Comparison of ENCODE assay signal across 3 cellular contexts in the genomic region with DNA sequence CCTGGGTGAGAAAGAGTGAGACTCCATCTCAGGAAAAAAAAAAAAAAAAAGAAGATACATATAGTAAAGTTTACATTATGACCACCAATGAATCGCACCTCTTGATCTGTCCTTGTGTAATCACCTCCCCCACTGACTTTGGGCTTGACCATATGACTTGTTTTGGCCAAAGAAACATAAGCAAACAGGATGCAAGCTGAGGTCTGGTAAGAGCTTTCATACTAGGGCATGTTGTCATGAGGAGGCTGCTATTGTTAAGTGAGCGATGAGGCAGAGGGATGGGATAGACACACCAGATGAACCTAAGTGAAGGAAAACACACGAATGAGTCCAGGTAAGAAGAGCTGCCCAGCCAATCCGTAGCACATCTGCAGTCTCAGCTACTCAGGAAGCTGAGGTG.
TF ChIP-seq lines count a peak whose summit lies in the region.

No MANE protein-coding gene starts in this region.

TF ChIP-seq in SK-N-SH treated with all-trans-retinoic acid at 6 μM for 48 hours, 23 proteins besides CTCF, POLR2A, EP300 and RAD21:
- TF ChIP-seq ZFP3 (CRISPR knock-in tag; IDR thresholded peaks at IDR 0.05) (no peak), ZFP30 (CRISPR knock-in tag; IDR thresholded peaks at IDR 0.05) (no peak), ZC3H10 (CRISPR knock-in tag; IDR thresholded peaks at IDR 0.05) (no peak), POU6F1 (CRISPR knock-in tag; IDR thresholded peaks at IDR 0.05; ENCODE audit: borderline replicate concordance, low read depth) (no peak), TOX (CRISPR knock-in tag; IDR thresholded peaks at IDR 0.05; ENCODE audit: borderline replicate concordance) (no peak), ZNF8 (CRISPR knock-in tag; IDR thresholded peaks at IDR 0.05) (no peak), ARNTL (CRISPR knock-in tag; IDR thresholded peaks at IDR 0.05; ENCODE audit: borderline replicate concordance, low read depth) (no peak), ESRRG (CRISPR knock-in tag; IDR thresholded peaks at IDR 0.05) (no peak)
- TF ChIP-seq, protein P1, sequence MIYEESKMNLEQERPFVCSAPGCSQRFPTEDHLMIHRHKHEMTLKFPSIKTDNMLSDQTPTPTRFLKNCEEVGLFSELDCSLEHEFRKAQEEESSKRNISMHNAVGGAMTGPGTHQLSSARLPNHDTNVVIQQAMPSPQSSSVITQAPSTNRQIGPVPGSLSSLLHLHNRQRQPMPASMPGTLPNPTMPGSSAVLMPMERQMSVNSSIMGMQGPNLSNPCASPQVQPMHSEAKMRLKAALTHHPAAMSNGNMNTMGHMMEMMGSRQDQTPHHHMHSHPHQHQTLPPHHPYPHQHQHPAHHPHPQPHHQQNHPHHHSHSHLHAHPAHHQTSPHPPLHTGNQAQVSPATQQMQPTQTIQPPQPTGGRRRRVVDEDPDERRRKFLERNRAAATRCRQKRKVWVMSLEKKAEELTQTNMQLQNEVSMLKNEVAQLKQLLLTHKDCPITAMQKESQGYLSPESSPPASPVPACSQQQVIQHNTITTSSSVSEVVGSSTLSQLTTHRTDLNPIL (CRISPR knock-in tag; IDR thresholded peaks at IDR 0.05; ENCODE audit: low read depth): no peak

TF ChIP-seq in SK-N-SH, 30 proteins besides CTCF, POLR2A, EP300 and RAD21:
- TF ChIP-seq USF2 (IDR thresholded peaks at IDR 0.05; ENCODE audit: borderline replicate concordance, low read depth, low read length): no peak
- no peak for TF ChIP-seq REST (IDR thresholded peaks at IDR 0.05; ENCODE audit: low read depth, low read length)
- no peak for TF ChIP-seq JUND (IDR thresholded peaks at IDR 0.05)
- no peak for TF ChIP-seq TAF1 (IDR thresholded peaks at IDR 0.05; ENCODE audit: borderline replicate concordance, low read depth, low read length)
- TF ChIP-seq FOSL2 (IDR thresholded peaks at IDR 0.05; ENCODE audit: borderline replicate concordance, low read depth): no peak
- TF ChIP-seq NFIC (IDR thresholded peaks at IDR 0.05; ENCODE audit: borderline replicate concordance): no peak
- TF ChIP-seq POLR2AphosphoS5 (IDR thresholded peaks at IDR 0.05; ENCODE audit: low read depth, low read length): no peak

TF ChIP-seq in endothelial cell of umbilical vein, 7 proteins besides CTCF, POLR2A, EP300 and RAD21:
- TF ChIP-seq GATA2 (IDR thresholded peaks at IDR 0.05; ENCODE audit: insufficient read depth, insufficient read length, low read depth, low read length) (no peak), JUN (IDR thresholded peaks at IDR 0.05; ENCODE audit: borderline replicate concordance, insufficient read depth, insufficient read length, low read depth) (no peak), POLR2AphosphoS5 (IDR thresholded peaks at IDR 0.05; ENCODE audit: insufficient read depth, low read depth, low read length) (no peak), EZH2 (IDR thresholded peaks at IDR 0.05; ENCODE audit: borderline replicate concordance, low read depth, low read length, severe bottlenecking) (no peak), MYC (IDR thresholded peaks at IDR 0.05; ENCODE audit: low read depth, low read length) (no peak), FOS (IDR thresholded peaks at IDR 0.05; ENCODE audit: borderline replicate concordance, insufficient read depth, low read length) (no peak)
- TF ChIP-seq, protein P2, sequence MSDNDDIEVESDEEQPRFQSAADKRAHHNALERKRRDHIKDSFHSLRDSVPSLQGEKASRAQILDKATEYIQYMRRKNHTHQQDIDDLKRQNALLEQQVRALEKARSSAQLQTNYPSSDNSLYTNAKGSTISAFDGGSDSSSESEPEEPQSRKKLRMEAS (IDR thresholded peaks at IDR 0.05; ENCODE audit: insufficient read depth, insufficient read length): no peak
